In genomic region chr11:128457874-128458273, GRCh38 we compare ENCODE assay signal across 15 cellular contexts.
DNase-seq lines count a peak whose midpoint lies in the region; ATAC-seq and TF ChIP-seq lines count a peak whose summit lies in the region.
"Had no signal": no experiment of that assay in that cellular context is flagged by ENCODE, and none has a peak within 500 bp of the region (broad histone marks: within the 10 kb centered on the region; RNA-seq: fewer than 3 reads in every experiment).

No MANE protein-coding gene starts in this region.

- TF ChIP-seq CTCF in lung (IDR thresholded peaks at IDR 0.05; ENCODE audit: control extremely low read depth, extremely low read depth) = no peak

- H3K4me3 ChIP-seq in adipocyte (ENCODE audit: low read length) (no peak overlapping the region), lung (no peak overlapping the region), thymus (ENCODE audit: low read length) (no peak overlapping the region)
- H3K4me3 ChIP-seq: GM23338 had no signal

- no peaks in the 10 kb centered on the region for H3K9me3 Mint-ChIP-seq in activated naive CD8-positive, alpha-beta T cell (ENCODE audit: low read depth)
- H3K9me3 Mint-ChIP-seq in activated naive CD8-positive, alpha-beta T cell treated with anti-CD3 and anti-CD28 coated beads, Interleukin-2, amount 50 U/mL, for 24 hours = no peaks in the 10 kb centered on the region
- H3K9me3 Mint-ChIP-seq: GM23338, type B pancreatic cell had no signal

- no peak for ATAC-seq in activated naive CD8-positive, alpha-beta T cell treated with anti-CD3 and anti-CD28 coated beads, Interleukin-2, amount 50 U/mL, for 24 hours
- no peak for ATAC-seq in lung (ENCODE audit: insufficient read depth, low FRiP score)
- ATAC-seq: GM23338 had no signal

- H3K27me3 ChIP-seq in adipocyte (replicated peaks; ENCODE audit: control insufficient read depth, insufficient read depth, low read length) (no peaks in the 10 kb centered on the region), lung (ENCODE audit: control insufficient read depth, insufficient read depth) (no peaks in the 10 kb centered on the region), thymus (ENCODE audit: control insufficient read depth, insufficient read depth) (no peaks in the 10 kb centered on the region)

- H3K27me3 Mint-ChIP-seq in activated naive CD8-positive, alpha-beta T cell = no peaks in the 10 kb centered on the region
- no peaks in the 10 kb centered on the region for H3K27me3 Mint-ChIP-seq in activated naive CD8-positive, alpha-beta T cell treated with anti-CD3 and anti-CD28 coated beads, Interleukin-2, amount 50 U/mL, for 24 hours

- H3K36me3 ChIP-seq in adipocyte (ENCODE audit: control insufficient read depth, insufficient read depth, low read length, severe bottlenecking) (peaks cover 52% of the 10 kb centered on the region), lung (ENCODE audit: control insufficient read depth in 2 of 2, insufficient read depth in 2 of 2, low read length in 2 of 2) (peaks cover 25 to 27% of the 10 kb centered on the region in 2 donors), thymus (ENCODE audit: control insufficient read depth, insufficient read depth) (peaks cover 62% of the 10 kb centered on the region)

- H3K4me1 Mint-ChIP-seq in activated naive CD8-positive, alpha-beta T cell (ENCODE audit: low read depth) = peaks cover 85% of the 10 kb centered on the region
- H3K4me1 Mint-ChIP-seq in activated naive CD8-positive, alpha-beta T cell treated with anti-CD3 and anti-CD28 coated beads, Interleukin-2, amount 50 U/mL, for 24 hours = peaks cover 74% of the 10 kb centered on the region
- H3K4me1 Mint-ChIP-seq: GM23338 had no signal

- H3K27ac ChIP-seq in lung (ENCODE audit: low read depth in 1 of 2, low read length in 1 of 2) (peak overlapping the region; percentile 17 to 29), thymus (ENCODE audit: low read depth) (peak overlapping the region; percentile 31)

- H3K27ac Mint-ChIP-seq in activated naive CD8-positive, alpha-beta T cell = peak overlapping the region; percentile 91
- no peak overlapping the region for H3K27ac Mint-ChIP-seq in activated naive CD8-positive, alpha-beta T cell treated with anti-CD3 and anti-CD28 coated beads, Interleukin-2, amount 50 U/mL, for 24 hours
- H3K27ac Mint-ChIP-seq: GM23338, type B pancreatic cell had no signal

- peaks cover 57% of the 10 kb centered on the region for H3K36me3 Mint-ChIP-seq in activated naive CD8-positive, alpha-beta T cell
- peaks cover 82% of the 10 kb centered on the region for H3K36me3 Mint-ChIP-seq in activated naive CD8-positive, alpha-beta T cell treated with anti-CD3 and anti-CD28 coated beads, Interleukin-2, amount 50 U/mL, for 24 hours (ENCODE audit: low read depth)

- H3K9ac ChIP-seq in adipocyte (ENCODE audit: low read length) = peak overlapping the region; percentile 49

- H3K4me1 ChIP-seq in adipocyte (ENCODE audit: control insufficient read depth, insufficient read depth, low read length) (peaks cover 47% of the 10 kb centered on the region), lung (ENCODE audit: control insufficient read depth in 2 of 2, insufficient read depth in 2 of 2, low read length in 2 of 2) (peaks cover 5 to 29% of the 10 kb centered on the region in 2 donors), thymus (ENCODE audit: control insufficient read depth, insufficient read depth, low read length) (peaks cover 22% of the 10 kb centered on the region)

- DNase-seq in activated naive CD8-positive, alpha-beta T cell treated with anti-CD3 and anti-CD28 coated beads, Interleukin-2, amount 50 U/mL, for 24 hours = no peak
- DNase-seq in adipocyte (ENCODE audit: low read depth) (peak; percentile 51), lung (ENCODE audit: low spot score) (no peak), H4 (ENCODE audit: low spot score) (no peak), HPDE6-E6E7 (ENCODE audit: extremely low spot score) (no peak), DMS53 (lab: John Stamatoyannopoulos, UW) (no peak)
- DNase-seq: effector CD4-positive, alpha-beta T cell; head of caudate nucleus; NCI-H2081 treated with DMSO at 0.1 percent for 48 hours; NCI-H82; SHP77 had no signal

- 95 to 96% methylated on average over 3 of the region's 3 CpGs for WGBS in lung, 2 donors
- WGBS in thymus = 99% methylated on average over 3 of the region's 3 CpGs

- H3K9me3 ChIP-seq in adipocyte (ENCODE audit: control insufficient read depth, low read length) (no peaks in the 10 kb centered on the region), lung (ENCODE audit: control insufficient read depth in 2 of 2, insufficient read depth in 1 of 2, low read length in 1 of 2) (no peaks in the 10 kb centered on the region), thymus (ENCODE audit: control insufficient read depth) (no peaks in the 10 kb centered on the region)

- no peak overlapping the region for H3K4me3 Mint-ChIP-seq in activated naive CD8-positive, alpha-beta T cell
- H3K4me3 Mint-ChIP-seq in activated naive CD8-positive, alpha-beta T cell treated with anti-CD3 and anti-CD28 coated beads, Interleukin-2, amount 50 U/mL, for 24 hours = no peak overlapping the region
- H3K4me3 Mint-ChIP-seq: GM23338, type B pancreatic cell had no signal
